ENCODE assay signal across 7 cellular contexts in the genomic region with DNA sequence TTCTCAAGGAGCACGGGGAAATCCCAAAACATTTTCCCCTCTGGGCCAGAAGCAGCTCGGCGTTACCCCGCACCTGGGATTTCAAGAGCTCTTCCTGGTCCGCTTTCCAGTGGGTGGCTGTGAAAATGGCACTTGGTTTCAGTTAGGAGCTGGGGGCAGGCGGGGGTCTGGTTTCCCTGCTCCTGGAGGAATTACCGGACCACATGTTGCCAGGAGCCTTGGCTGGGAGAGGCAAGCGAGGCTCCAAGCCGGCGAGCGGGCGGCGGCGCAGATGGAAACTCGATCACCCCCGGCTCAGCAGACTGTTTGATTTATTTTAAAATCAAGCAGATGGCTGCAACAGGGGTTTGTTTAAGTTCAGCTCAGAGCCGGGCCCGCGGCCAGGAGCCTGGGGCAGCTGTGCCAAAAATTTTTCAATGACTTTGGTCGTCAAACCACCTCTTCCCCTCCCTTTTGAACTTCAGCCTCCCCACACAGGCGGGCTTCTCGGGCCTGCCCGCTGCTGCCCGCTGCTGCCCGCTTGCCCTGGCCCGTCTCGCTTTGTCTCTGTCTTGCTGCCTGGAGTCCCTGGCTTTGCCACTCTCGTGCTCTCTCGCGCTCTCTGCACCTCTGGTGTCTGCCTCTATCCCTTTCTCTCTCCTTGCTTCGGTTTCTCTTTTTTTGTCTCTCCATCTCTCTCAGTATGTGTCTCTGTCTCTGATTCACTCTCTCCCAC.
DNase-seq lines count a peak whose midpoint lies in the region; ATAC-seq and TF ChIP-seq lines count a peak whose summit lies in the region.

No MANE protein-coding gene starts in this region.

- no peak for TF ChIP-seq CTCF in MM.1S (IDR thresholded peaks at IDR 0.05; ENCODE audit: low read length)

- H3K27me3 ChIP-seq in right cardiac atrium (ENCODE audit: control insufficient read depth, insufficient read depth) (no peaks in the 10 kb centered on the region), MM.1S (replicated peaks; ENCODE audit: insufficient read depth, low read length) (peaks cover 45% of the 10 kb centered on the region)

- H3K4me2 ChIP-seq in MM.1S (ENCODE audit: low read depth, low read length) = no peak overlapping the region

- H4K20me1 ChIP-seq in MM.1S (ENCODE audit: insufficient read depth, low read length) = no peaks in the 10 kb centered on the region

- ATAC-seq in right cardiac atrium = peak; percentile 77 to 83
- no peak for ATAC-seq in HG03097 (IDR thresholded peaks at IDR 0.05; ENCODE audit: low FRiP score, unreplicated experiment)

- H3F3A ChIP-seq in MM.1S (ENCODE audit: insufficient read depth, low read length) = no peaks in the 10 kb centered on the region

- H2AFZ ChIP-seq in MM.1S (ENCODE audit: low read length) = no peak overlapping the region

- intact Hi-C loops in right cardiac atrium (cut with DNase I) = no loop called here

- no peaks in the 10 kb centered on the region for H3K4me1 ChIP-seq in right cardiac atrium (ENCODE audit: control insufficient read depth, insufficient read depth, low read length)
- H3K4me1 ChIP-seq in MM.1S (ENCODE audit: low read length) = no peaks in the 10 kb centered on the region

- H3K79me2 ChIP-seq in MM.1S (ENCODE audit: low read length) = no peaks in the 10 kb centered on the region

- no peaks in the 10 kb centered on the region for H3K36me3 ChIP-seq in MM.1S (replicated peaks; ENCODE audit: insufficient read depth, low read length)

- H3K27ac ChIP-seq in right cardiac atrium (ENCODE audit: low read length) (peak overlapping the region; percentile 53), skin epidermis (peak overlapping the region in 16 of 21 experiments; percentile 5 to 58 (median 39)), MM.1S (ENCODE audit: low read length) (no peak overlapping the region)

- H3K4me3 ChIP-seq in right cardiac atrium (ENCODE audit: low read length) = peak overlapping the region; percentile 23
- H3K4me3 ChIP-seq in skin epidermis = peak overlapping the region in 4 of 7 experiments; percentile 11 to 34 (median 17)
- no peak overlapping the region for H3K4me3 ChIP-seq in MM.1S (ENCODE audit: low read length)

- H3K9me3 ChIP-seq in right cardiac atrium (ENCODE audit: control insufficient read depth, low read length) = no peaks in the 10 kb centered on the region
- H3K9me3 ChIP-seq in MM.1S (replicated peaks; ENCODE audit: insufficient read depth, low read length) = no peaks in the 10 kb centered on the region

- DNase-seq in NCI-H128 (lab: John Stamatoyannopoulos, UW; ENCODE audit: unreplicated experiment) (peak; percentile 76), amniotic stem cell (lab: John Stamatoyannopoulos, UW) (peak; percentile 61), right cardiac atrium (peak; percentile 68 to 95 (median 89)), mesenteric fat pad (ENCODE audit: low spot score) (no peak), MM.1S (no peak)

- no peaks in the 10 kb centered on the region for H3K9me2 ChIP-seq in MM.1S (replicated peaks; ENCODE audit: insufficient read depth, low read length)

- H3K9ac ChIP-seq in MM.1S (ENCODE audit: low read length) = no peak overlapping the region

- whole genome bisulfite sequencing in right cardiac atrium = 12% methylated on average over 31 of the region's 31 CpGs

Comparison
In these comparisons a context has a peak if more than half of its experiments do, and no peak if none do; other contexts are left out.
1. DNase-seq: peak in NCI-H128 (single experiment), amniotic stem cell (single experiment) and right cardiac atrium (3 of 3); none in mesenteric fat pad (single experiment) and MM.1S (single experiment).